In the genomic region with DNA sequence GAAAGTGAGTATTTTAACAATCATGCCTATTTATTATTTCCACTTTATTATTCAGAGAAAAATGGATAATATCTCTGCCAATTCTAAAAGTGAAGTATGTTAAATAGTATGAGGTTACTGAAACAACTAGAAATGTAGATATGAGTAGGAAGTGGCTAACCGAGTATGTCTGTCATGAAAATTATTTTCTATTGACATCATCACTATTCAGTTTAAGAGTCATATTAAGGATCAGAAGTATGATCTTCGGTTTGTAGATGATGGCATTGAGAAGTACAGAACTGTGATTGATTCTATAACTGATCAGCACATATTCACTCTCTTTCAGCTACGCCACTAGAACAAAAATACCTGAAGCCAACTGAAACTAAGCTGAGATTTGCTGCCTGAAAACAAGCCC, we compare ENCODE assay signal across 27 cellular contexts.
"Had no signal": no experiment of that assay in that cellular context is flagged by ENCODE, and none has a peak within 500 bp of the region (broad histone marks: within the 10 kb centered on the region; RNA-seq: fewer than 3 reads in every experiment).

No MANE protein-coding gene starts in this region.

- ATAC-seq: gastrocnemius medialis; heart left ventricle; left ventricle myocardium superior; lower lobe of right lung; naive thymus-derived CD8-positive, alpha-beta T cell; sciatic nerve had no signal

- H3K27ac Mint-ChIP-seq: immature natural killer cell; naive thymus-derived CD8-positive, alpha-beta T cell; nephron progenitor cell; type B pancreatic cell had no signal

- H3K27me3 Mint-ChIP-seq: naive thymus-derived CD8-positive, alpha-beta T cell; type B pancreatic cell had no signal

- FAIRE-seq: colon had no signal

- H3K9me3 ChIP-seq: gastrocnemius medialis, lower lobe of right lung, prostate gland, right atrium auricular region, testis, tibial artery had no signal

- H3K36me3 ChIP-seq: gastrocnemius medialis, heart left ventricle, lower lobe of right lung, prostate gland, right atrium auricular region, stomach, tibial artery had no signal

- H3K4me1 Mint-ChIP-seq: immature natural killer cell; naive thymus-derived CD8-positive, alpha-beta T cell; nephron progenitor cell had no signal

- H3K27ac ChIP-seq: dorsolateral prefrontal cortex, gastrocnemius medialis, heart left ventricle, lower lobe of right lung, prostate gland, right atrium auricular region, stomach, testis, tibial artery had no signal

- H3K4me3 ChIP-seq: dorsolateral prefrontal cortex, gastrocnemius medialis, heart left ventricle, lower lobe of right lung, prostate gland, right atrium auricular region, smooth muscle cell, stomach, testis, tibial artery had no signal

- H3K36me3 Mint-ChIP-seq: immature natural killer cell; naive thymus-derived CD8-positive, alpha-beta T cell; type B pancreatic cell had no signal

- H3K4me1 ChIP-seq: gastrocnemius medialis, heart left ventricle, lower lobe of right lung, prostate gland, right atrium auricular region, stomach, testis, tibial artery had no signal

- H3K4me2 ChIP-seq: smooth muscle cell had no signal

- H3K4me3 Mint-ChIP-seq: immature natural killer cell; naive thymus-derived CD8-positive, alpha-beta T cell; nephron progenitor cell; type B pancreatic cell had no signal

- H3K27me3 ChIP-seq: dorsolateral prefrontal cortex, gastrocnemius medialis, heart left ventricle, right atrium auricular region, stomach, testis, tibial artery had no signal

- DNase-seq: dorsolateral prefrontal cortex; effector CD4-positive, alpha-beta T cell; gastrocnemius medialis; heart left ventricle; hypothalamus; immature natural killer cell; islet precursor cell; kidney glomerular epithelial cell; left ventricle myocardium superior; lower lobe of right lung; naive thymus-derived CD8-positive, alpha-beta T cell; nephron progenitor cell; nucleus accumbens; stimulated activated CD4-positive, alpha-beta T cell treated with anti-CD3 and anti-CD28 coated beads, Interleukin-12 subunit alpha, Interleukin-12 subunit beta, amount 100 ng/mL, for 4 hours; stimulated activated CD4-positive, alpha-beta T cell treated with anti-CD3 and anti-CD28 coated beads, Interleukin-1b, Interleukin-23, amount 100 ng/mL, for 48 hours; stimulated activated CD4-positive, alpha-beta T cell treated with anti-CD3 and anti-CD28 coated beads, Interleukin-4, amount 100 ng/mL, for 1 hour; stimulated activated CD8-positive, alpha-beta memory T cell treated with anti-CD3 and anti-CD28 coated beads, Interleukin-4, amount 100 ng/mL, for 48 hours; stimulated activated naive CD4-positive, alpha-beta T cell treated with Interleukin-2 at 50 U/mL for 16 hours; stomach; testis; tibial artery had no signal
